ENCODE assay signal across 1 cellular context in the genomic region with DNA sequence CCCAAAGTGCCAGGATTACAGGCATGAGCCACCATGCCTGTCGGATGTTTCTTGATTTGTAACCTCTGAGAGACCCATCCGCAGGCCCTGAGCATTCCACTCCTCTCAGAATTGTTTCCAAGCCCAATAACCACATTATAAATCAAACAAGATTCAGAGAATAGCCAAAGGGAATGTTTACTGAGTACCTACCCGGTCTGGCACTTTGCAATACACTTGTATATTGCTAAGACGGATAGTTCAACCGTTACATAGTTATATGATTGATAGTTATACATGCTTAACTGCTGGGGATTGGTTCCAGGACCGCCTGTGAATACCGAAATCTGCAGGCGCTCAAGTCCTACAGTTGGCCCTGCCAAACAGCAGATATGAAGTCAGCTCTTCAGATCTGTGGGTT.
TF ChIP-seq lines count a peak whose summit lies in the region.

No MANE protein-coding gene starts in this region.

TF ChIP-seq in HCT116, 20 proteins besides CTCF, POLR2A, EP300 and RAD21:
- TF ChIP-seq ZNF274 (IDR thresholded peaks at IDR 0.05; ENCODE audit: low read depth, low read length) (no peak), JUND (IDR thresholded peaks at IDR 0.05) (no peak), EGR1 (IDR thresholded peaks at IDR 0.05; ENCODE audit: low read depth) (no peak), EZH2phosphoT487 (IDR thresholded peaks at IDR 0.05; ENCODE audit: borderline replicate concordance) (no peak), SIN3A (IDR thresholded peaks at IDR 0.05; ENCODE audit: low read depth) (no peak), ZFX (IDR thresholded peaks at IDR 0.05) (no peak), POLR2AphosphoS5 (IDR thresholded peaks at IDR 0.05; ENCODE audit: low read depth, low read length) (no peak)
- TF ChIP-seq, protein P1, sequence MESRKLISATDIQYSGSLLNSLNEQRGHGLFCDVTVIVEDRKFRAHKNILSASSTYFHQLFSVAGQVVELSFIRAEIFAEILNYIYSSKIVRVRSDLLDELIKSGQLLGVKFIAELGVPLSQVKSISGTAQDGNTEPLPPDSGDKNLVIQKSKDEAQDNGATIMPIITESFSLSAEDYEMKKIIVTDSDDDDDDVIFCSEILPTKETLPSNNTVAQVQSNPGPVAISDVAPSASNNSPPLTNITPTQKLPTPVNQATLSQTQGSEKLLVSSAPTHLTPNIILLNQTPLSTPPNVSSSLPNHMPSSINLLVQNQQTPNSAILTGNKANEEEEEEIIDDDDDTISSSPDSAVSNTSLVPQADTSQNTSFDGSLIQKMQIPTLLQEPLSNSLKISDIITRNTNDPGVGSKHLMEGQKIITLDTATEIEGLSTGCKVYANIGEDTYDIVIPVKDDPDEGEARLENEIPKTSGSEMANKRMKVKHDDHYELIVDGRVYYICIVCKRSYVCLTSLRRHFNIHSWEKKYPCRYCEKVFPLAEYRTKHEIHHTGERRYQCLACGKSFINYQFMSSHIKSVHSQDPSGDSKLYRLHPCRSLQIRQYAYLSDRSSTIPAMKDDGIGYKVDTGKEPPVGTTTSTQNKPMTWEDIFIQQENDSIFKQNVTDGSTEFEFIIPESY (IDR thresholded peaks at IDR 0.05; ENCODE audit: extremely low read depth, insufficient replicate concordance, low read length): no peak
- TF ChIP-seq, protein P2, sequence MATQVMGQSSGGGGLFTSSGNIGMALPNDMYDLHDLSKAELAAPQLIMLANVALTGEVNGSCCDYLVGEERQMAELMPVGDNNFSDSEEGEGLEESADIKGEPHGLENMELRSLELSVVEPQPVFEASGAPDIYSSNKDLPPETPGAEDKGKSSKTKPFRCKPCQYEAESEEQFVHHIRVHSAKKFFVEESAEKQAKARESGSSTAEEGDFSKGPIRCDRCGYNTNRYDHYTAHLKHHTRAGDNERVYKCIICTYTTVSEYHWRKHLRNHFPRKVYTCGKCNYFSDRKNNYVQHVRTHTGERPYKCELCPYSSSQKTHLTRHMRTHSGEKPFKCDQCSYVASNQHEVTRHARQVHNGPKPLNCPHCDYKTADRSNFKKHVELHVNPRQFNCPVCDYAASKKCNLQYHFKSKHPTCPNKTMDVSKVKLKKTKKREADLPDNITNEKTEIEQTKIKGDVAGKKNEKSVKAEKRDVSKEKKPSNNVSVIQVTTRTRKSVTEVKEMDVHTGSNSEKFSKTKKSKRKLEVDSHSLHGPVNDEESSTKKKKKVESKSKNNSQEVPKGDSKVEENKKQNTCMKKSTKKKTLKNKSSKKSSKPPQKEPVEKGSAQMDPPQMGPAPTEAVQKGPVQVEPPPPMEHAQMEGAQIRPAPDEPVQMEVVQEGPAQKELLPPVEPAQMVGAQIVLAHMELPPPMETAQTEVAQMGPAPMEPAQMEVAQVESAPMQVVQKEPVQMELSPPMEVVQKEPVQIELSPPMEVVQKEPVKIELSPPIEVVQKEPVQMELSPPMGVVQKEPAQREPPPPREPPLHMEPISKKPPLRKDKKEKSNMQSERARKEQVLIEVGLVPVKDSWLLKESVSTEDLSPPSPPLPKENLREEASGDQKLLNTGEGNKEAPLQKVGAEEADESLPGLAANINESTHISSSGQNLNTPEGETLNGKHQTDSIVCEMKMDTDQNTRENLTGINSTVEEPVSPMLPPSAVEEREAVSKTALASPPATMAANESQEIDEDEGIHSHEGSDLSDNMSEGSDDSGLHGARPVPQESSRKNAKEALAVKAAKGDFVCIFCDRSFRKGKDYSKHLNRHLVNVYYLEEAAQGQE (IDR thresholded peaks at IDR 0.05; ENCODE audit: low read depth): no peak
